ENCODE assay signal across 15 cellular contexts in the genomic region with DNA sequence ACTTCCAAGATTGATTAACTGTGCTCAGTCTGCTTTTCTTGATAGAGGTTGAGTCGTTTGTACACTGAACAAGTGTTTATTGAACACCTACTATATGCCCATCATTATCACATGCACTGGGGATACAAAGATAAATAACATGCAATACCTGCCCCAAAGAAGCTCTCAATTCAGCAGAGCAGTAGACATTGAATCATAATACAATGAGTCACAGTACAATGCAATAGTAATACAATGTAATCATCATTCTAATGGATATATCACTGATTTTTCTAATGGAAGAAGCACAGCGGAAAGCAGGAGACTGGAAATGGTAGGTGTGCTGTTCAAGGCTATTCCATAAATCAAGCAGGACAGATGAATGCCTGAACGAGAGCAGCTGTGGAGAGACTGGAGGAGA. TPM values are rescaled to one million over a fixed set of nuclear protein-coding genes. Genes with fewer than 3 reads are reported as not detected.
DNase-seq lines count a peak whose midpoint lies in the region; ATAC-seq and TF ChIP-seq lines count a peak whose summit lies in the region.
"Had no signal": no experiment of that assay in that cellular context is flagged by ENCODE, and none has a peak within 500 bp of the region (broad histone marks: within the 10 kb centered on the region; RNA-seq: fewer than 3 reads in every experiment).

No MANE protein-coding gene starts in this region.

- DNase-seq in ELR (ENCODE audit: low read depth) (peak; percentile 60), RWPE2 (ENCODE audit: low spot score) (no peak), foreskin keratinocyte (peak in 1 of 2 donors; percentile 20), NCI-H2196 treated with DMSO at 0.1 percent for 48 hours (lab: John Stamatoyannopoulos, UW; ENCODE audit: unreplicated experiment) (no peak), GM10266 (ENCODE audit: extremely low spot score) (no peak), HuH-7 (ENCODE audit: low spot score) (no peak)
- DNase-seq: C1 segment of cervical spinal cord; Calu3; CD4-positive, alpha-beta memory T cell; COR-L47; DMS53; DMS79 treated with DMSO at 0.1 percent for 48 hours; GOT3 had no signal

- TF ChIP-seq CTCF in RWPE2 (IDR thresholded peaks at IDR 0.05; ENCODE audit: poor library complexity, severe bottlenecking) (no peak), foreskin keratinocyte (conservative IDR thresholded peaks at IDR 0.05) (no peak), GM10266 (IDR thresholded peaks at IDR 0.05; ENCODE audit: control insufficient read depth, insufficient read depth, low read depth, missing control alignments) (no peak)

- H3K27me3 ChIP-seq in RWPE2 (ENCODE audit: insufficient read depth, poor library complexity, severe bottlenecking) (no peaks in the 10 kb centered on the region), foreskin keratinocyte (no peaks in the 10 kb centered on the region)

- no peaks in the 10 kb centered on the region for H3K36me3 ChIP-seq in RWPE2 (ENCODE audit: low read depth)
- H3K36me3 ChIP-seq: HAP-1 had no signal

- H3K4me1 ChIP-seq in RWPE2 (ENCODE audit: insufficient read depth, poor library complexity, severe bottlenecking) = peaks cover 19% of the 10 kb centered on the region
- peaks cover 23% of the 10 kb centered on the region for H3K4me1 ChIP-seq in foreskin keratinocyte
- H3K4me1 ChIP-seq: HAP-1 had no signal

- H3K4me3 ChIP-seq in RWPE2 (ENCODE audit: severe bottlenecking) = no peak overlapping the region
- H3K4me3 ChIP-seq: HAP-1 had no signal

- no peak overlapping the region for H3K27ac ChIP-seq in RWPE2 (ENCODE audit: poor library complexity, severe bottlenecking)
- no peak overlapping the region for H3K27ac ChIP-seq in foreskin keratinocyte
- H3K27ac ChIP-seq: 22Rv1 had no signal

- peak; percentile 51; the same call in 2 of the 3 replicates for ATAC-seq in RWPE2 (ENCODE audit: low read depth)
- ATAC-seq in foreskin keratinocyte = peak; percentile 33

- no peaks in the 10 kb centered on the region for H3K9me3 ChIP-seq in RWPE2 (ENCODE audit: severe bottlenecking)
- H3K9me3 ChIP-seq: HAP-1 had no signal

RNA-seq across cellular contexts. Expression of a gene that starts 3.7 kb away (rescaled TPM):
- total RNA-seq in foreskin keratinocyte = 0.35 and 1.1 TPM in 2 replicates
- 0.16 and 0.39 TPM in 2 replicates for polyA plus RNA-seq in foreskin keratinocyte
- total RNA-seq: CD4-positive, alpha-beta memory T cell had no signal
- polyA plus RNA-seq: CD4-positive, alpha-beta memory T cell had no signal
